ENCODE assay signal across 11 cellular contexts in genomic region chr7:50664937-50665336, GRCh38.
A peak's percentile ranks its signal among the peaks of the same experiment; 100 is the strongest.
DNase-seq lines count a peak whose midpoint lies in the region; ATAC-seq and TF ChIP-seq lines count a peak whose summit lies in the region.
"Had no signal": no experiment of that assay in that cellular context is flagged by ENCODE, and none has a peak within 500 bp of the region (broad histone marks: within the 10 kb centered on the region; RNA-seq: fewer than 3 reads in every experiment).

No MANE protein-coding gene starts in this region.

- intact Hi-C loops in activated CD4-positive, alpha-beta T cell treated with anti-CD3 and anti-CD28 coated beads for 36 hours (cut with DNase I, micrococcal nuclease): loop anchor here (1.0 to 5.0 kb wide), 8 partner anchors 53 to 458 kb away; no protein-coding TSS in a partner anchor
- intact Hi-C loops in psoas muscle (cut with DNase I): no loop called here
- intact Hi-C loops in CD8-positive, alpha-beta T cell (cut with DNase I, micrococcal nuclease): no loop called here

- CTCF ChIA-PET in activated CD4-positive, alpha-beta T cell treated with anti-CD3 and anti-CD28 coated beads for 36 hours (lab: Charles Lee): no interaction called here
- CTCF ChIA-PET in CD8-positive, alpha-beta T cell (lab: Charles Lee): no interaction called here

- H3K27ac Mint-ChIP-seq in activated CD4-positive, alpha-beta T cell treated with anti-CD3 and anti-CD28 coated beads for 36 hours: peak overlapping the region; percentile 59
- H3K27ac Mint-ChIP-seq in CD8-positive, alpha-beta T cell: no peak overlapping the region
- H3K27ac Mint-ChIP-seq: HFFc6 had no signal

- no peaks in the 10 kb centered on the region for H3K27me3 ChIP-seq in psoas muscle (ENCODE audit: insufficient read depth in 3 of 3, low read length in 2 of 3)
- no peaks in the 10 kb centered on the region for H3K27me3 ChIP-seq in CD8-positive, alpha-beta T cell (ENCODE audit: insufficient read depth, low read length)
- H3K27me3 ChIP-seq: MG63, thyroid gland had no signal

- no peaks in the 10 kb centered on the region for H3K9me3 ChIP-seq in psoas muscle
- no peaks in the 10 kb centered on the region for H3K9me3 ChIP-seq in CD8-positive, alpha-beta T cell (ENCODE audit: low read length)
- H3K9me3 ChIP-seq: MG63, thyroid gland had no signal

- POLR2A ChIA-PET in activated CD4-positive, alpha-beta T cell treated with anti-CD3 and anti-CD28 coated beads for 36 hours (lab: Charles Lee): no interaction called here
- POLR2A ChIA-PET in CD8-positive, alpha-beta T cell (lab: Charles Lee): no interaction called here

- peaks cover 81% of the 10 kb centered on the region for H3K4me1 ChIP-seq in psoas muscle
- H3K4me1 ChIP-seq in CD8-positive, alpha-beta T cell (ENCODE audit: insufficient read depth, low read length): peaks cover 36% of the 10 kb centered on the region

- H3K4me3 Mint-ChIP-seq in activated CD4-positive, alpha-beta T cell treated with anti-CD3 and anti-CD28 coated beads for 36 hours: no peak overlapping the region
- no peak overlapping the region for H3K4me3 Mint-ChIP-seq in CD8-positive, alpha-beta T cell
- H3K4me3 Mint-ChIP-seq: HFFc6 had no signal

- no peak for DNase-seq in activated CD4-positive, alpha-beta T cell treated with anti-CD3 and anti-CD28 coated beads for 36 hours
- no peak for DNase-seq in activated CD4-positive, alpha-beta T cell treated with anti-CD3 and anti-CD28 coated beads, Interleukin-2, amount 50 U/mL, for 4 hours
- DNase-seq in psoas muscle: no peak
- no peak for DNase-seq in CD8-positive, alpha-beta T cell
- no peak for DNase-seq in NCI-H226
- no peak for DNase-seq in NCI-H1436 treated with DMSO at 0.1 percent for 48 hours (lab: John Stamatoyannopoulos, UW)
- DNase-seq: thyroid gland had no signal

- TF ChIP-seq CTCF in psoas muscle (IDR thresholded peaks at IDR 0.05): no peak
- TF ChIP-seq CTCF in CD8-positive, alpha-beta T cell (IDR thresholded peaks at IDR 0.05): no peak

- no peaks in the 10 kb centered on the region for H3K36me3 ChIP-seq in psoas muscle (ENCODE audit: insufficient read depth in 1 of 2, low read depth in 1 of 2)
- no peaks in the 10 kb centered on the region for H3K36me3 ChIP-seq in CD8-positive, alpha-beta T cell (ENCODE audit: insufficient read depth, low read length)
- H3K36me3 ChIP-seq: thyroid gland had no signal

- WGBS in psoas muscle, 3 donors: 86 to 91% (median 88%) methylated on average over 4 of the region's 4 CpGs

- peaks cover 2% of the 10 kb centered on the region for H3K27me3 Mint-ChIP-seq in activated CD4-positive, alpha-beta T cell treated with anti-CD3 and anti-CD28 coated beads for 36 hours
- H3K27me3 Mint-ChIP-seq in CD8-positive, alpha-beta T cell (ENCODE audit: low read depth): no peaks in the 10 kb centered on the region

- peak overlapping the region; percentile 91 for H3K27ac ChIP-seq in psoas muscle
- no peak overlapping the region for H3K27ac ChIP-seq in CD8-positive, alpha-beta T cell (ENCODE audit: low read depth, low read length)

- no peaks in the 10 kb centered on the region for H3K9me3 Mint-ChIP-seq in activated CD4-positive, alpha-beta T cell treated with anti-CD3 and anti-CD28 coated beads for 36 hours (ENCODE audit: low read depth)
- H3K9me3 Mint-ChIP-seq in CD8-positive, alpha-beta T cell: no peaks in the 10 kb centered on the region

- H3K4me3 ChIP-seq in psoas muscle: no peak overlapping the region
- H3K4me3 ChIP-seq in CD8-positive, alpha-beta T cell (ENCODE audit: low read depth, low read length): no peak overlapping the region
- H3K4me3 ChIP-seq: MG63, thyroid gland had no signal

- no peaks in the 10 kb centered on the region for H3K36me3 Mint-ChIP-seq in activated CD4-positive, alpha-beta T cell treated with anti-CD3 and anti-CD28 coated beads for 36 hours (ENCODE audit: low read depth)
- peaks cover 4% of the 10 kb centered on the region for H3K36me3 Mint-ChIP-seq in CD8-positive, alpha-beta T cell

- ATAC-seq in activated CD4-positive, alpha-beta T cell treated with anti-CD3 and anti-CD28 coated beads for 36 hours: no peak
- ATAC-seq in GM21576 (IDR thresholded peaks at IDR 0.05; ENCODE audit: unreplicated experiment) (peak; percentile 23), HG03571 (IDR thresholded peaks at IDR 0.05; ENCODE audit: unreplicated experiment) (peak; percentile 17), psoas muscle (no peak)
- no peak for ATAC-seq in CD8-positive, alpha-beta T cell

- peaks cover 55% of the 10 kb centered on the region for H3K4me1 Mint-ChIP-seq in activated CD4-positive, alpha-beta T cell treated with anti-CD3 and anti-CD28 coated beads for 36 hours
- peaks cover 42% of the 10 kb centered on the region for H3K4me1 Mint-ChIP-seq in CD8-positive, alpha-beta T cell (ENCODE audit: low read depth)

Comparison
In these comparisons a context has a peak if more than half of its experiments do, and no peak if none do; other contexts are left out.
1. ATAC-seq: peak in GM21576 (single experiment) and HG03571 (single experiment); none in activated CD4-positive, alpha-beta T cell treated with anti-CD3 and anti-CD28 coated beads for 36 hours (single experiment), psoas muscle (0 of 4) and CD8-positive, alpha-beta T cell (single experiment).
2. intact Hi-C loops: an anchor here in activated CD4-positive, alpha-beta T cell treated with anti-CD3 and anti-CD28 coated beads for 36 hours (1.0 to 5.0 kb wide); none called in psoas muscle and CD8-positive, alpha-beta T cell.